In genomic region chr19:6006896-6007295, GRCh38 we compare ENCODE assay signal across 28 cellular contexts. TPM values are rescaled to one million over a fixed set of nuclear protein-coding genes. Genes with fewer than 3 reads are reported as not detected.
DNase-seq lines count a peak whose midpoint lies in the region; ATAC-seq, FAIRE-seq and TF ChIP-seq lines count a peak whose summit lies in the region.
"Had no signal": no experiment of that assay in that cellular context is flagged by ENCODE, and none has a peak within 500 bp of the region (broad histone marks: within the 10 kb centered on the region; RNA-seq: fewer than 3 reads in every experiment).

No MANE protein-coding gene starts in this region.

- no peak for TF ChIP-seq POLR2A in K562 (conservative IDR thresholded peaks at IDR 0.05)

- H3K79me2 ChIP-seq in K562 (ENCODE audit: control insufficient read depth, insufficient read depth, low read length) (no peaks in the 10 kb centered on the region), osteoblast (ENCODE audit: insufficient read depth, low read length) (no peaks in the 10 kb centered on the region)

- H3K4ac ChIP-seq in neuronal stem cell (ENCODE audit: low read length), result no peak overlapping the region

- in situ Hi-C loops in K562 (cut with MboI), result no loop called here

- no peak for TF ChIP-seq RAD21 in K562 (CRISPR knock-in tag; conservative IDR thresholded peaks at IDR 0.05 in 1 of 2, IDR thresholded peaks at IDR 0.05 in 1 of 2)

- POLR2A ChIA-PET in K562 (lab: Yijun Ruan, JAX), result no interaction called here

- no peaks in the 10 kb centered on the region for H3K9me1 ChIP-seq in K562 (ENCODE audit: control insufficient read depth, insufficient read depth, low read length)

- no peak overlapping the region for H2BK5ac ChIP-seq in neuronal stem cell (ENCODE audit: low read length)

- 76% methylated on average over 11 of the region's 20 CpGs for WGBS in K562 (ENCODE audit: insufficient coverage, low coverage, missing lambda C conversion rate)
- WGBS in neuronal stem cell (ENCODE audit: extremely low coverage in 2 of 2, insufficient read length in 2 of 2, insufficient replicate concordance in 1 of 2), 2 donors, result no CpG with 5 or more reads among the region's 20 CpGs

- CTCF ChIA-PET in K562 (lab: Yijun Ruan, JAX; ENCODE audit: low intra/inter-chr PET ratio), result interaction anchor here (0.6 kb wide), 1 partner anchor 60 kb away, joined by 5 read pairs; no protein-coding TSS in a partner anchor

- TF ChIP-seq EP300 in K562 (IDR thresholded peaks at IDR 0.05; ENCODE audit: low read length), result no peak

- no peak overlapping the region for H3K9ac ChIP-seq in K562 (ENCODE audit: insufficient read depth in 1 of 2, low read depth in 2 of 2, low read length in 2 of 2)
- H3K9ac ChIP-seq in neuronal stem cell (ENCODE audit: low read depth, low read length, poor library complexity), result no peak overlapping the region
- H3K9ac ChIP-seq: BLaER1 had no signal

- H4K91ac ChIP-seq in neuronal stem cell (ENCODE audit: low read depth, low read length, poor library complexity), result no peak overlapping the region

- H3K79me1 ChIP-seq in neuronal stem cell (ENCODE audit: low read depth, low read length), result peaks cover 1% of the 10 kb centered on the region

- no peaks in the 10 kb centered on the region for H4K20me1 ChIP-seq in K562 (replicated peaks; ENCODE audit: control insufficient read depth, insufficient read depth, low read length)
- no peaks in the 10 kb centered on the region for H4K20me1 ChIP-seq in osteoblast (ENCODE audit: insufficient read depth, low read length)
- H4K20me1 ChIP-seq: BLaER1 had no signal

- no peak for TF ChIP-seq CTCF in K562 (IDR thresholded peaks at IDR 0.05 in 2 of 3, conservative IDR thresholded peaks at IDR 0.05 in 1 of 3; ENCODE audit: insufficient read depth in 2 of 3, low read depth in 1 of 3, low read length in 3 of 3)
- no peak for TF ChIP-seq CTCF in osteoblast (IDR thresholded peaks at IDR 0.05; ENCODE audit: extremely low read depth, low read depth, low read length)

- H3K23ac ChIP-seq in neuronal stem cell (ENCODE audit: low read depth, low read length, poor library complexity), result peak overlapping the region; percentile 85

- BruUV-seq in K562 (replicated peaks; lab: Mats Ljungman, UMichigan), result no TSS peak

- H3K18ac ChIP-seq in neuronal stem cell (ENCODE audit: low read length), result no peak overlapping the region

- DNase-seq in Right ventricle myocardium inferior (ENCODE audit: missing footprints) (peak; percentile 20), left ventricle myocardium superior (no peak), K562 (ENCODE audit: extremely low read depth in 1 of 4, low spot score in 3 of 4) (no peak), neuronal stem cell (ENCODE audit: low spot score) (no peak), osteoblast (ENCODE audit: insufficient read length, low spot score, missing footprints) (peak; percentile 34), left colon (no peak)
- DNase-seq: 8988T; ACHN; BE2C; C1 segment of cervical spinal cord; CD4-positive, alpha-beta memory T cell; CD4-positive, CD25-positive, alpha-beta regulatory T cell; CD8-positive, alpha-beta memory T cell; COR-L47; DMS 273 treated with DMSO at 0.1 percent for 48 hours; DMS153; DMS53; DMS79; DND-41; EL; GDM1 had no signal

- no peak for ATAC-seq in Right ventricle myocardium inferior
- no peak for ATAC-seq in left ventricle myocardium superior
- no peak for ATAC-seq in K562
- no peak for ATAC-seq in left colon
- ATAC-seq in HG02642 (IDR thresholded peaks at IDR 0.05; ENCODE audit: poor library complexity, unreplicated experiment), result no peak
- ATAC-seq in HG02870 (IDR thresholded peaks at IDR 0.05; ENCODE audit: unreplicated experiment), result no peak
- ATAC-seq: GM12878 had no signal

- no peak overlapping the region for H2AK5ac ChIP-seq in neuronal stem cell (ENCODE audit: low read depth, low read length)

- FAIRE-seq in K562 (lab: Jason Lieb, UNC), result no peak
- FAIRE-seq: A204.1, GM12878, GM12892, GM18507 had no signal

- no peak overlapping the region for H2BK12ac ChIP-seq in neuronal stem cell (ENCODE audit: low read length)

- no peak overlapping the region for H2AFZ ChIP-seq in K562 (ENCODE audit: low read depth, low read length)
- no peak overlapping the region for H2AFZ ChIP-seq in neuronal stem cell (ENCODE audit: low read length)
- no peak overlapping the region for H2AFZ ChIP-seq in osteoblast (ENCODE audit: low read length)

- no peak overlapping the region for H3K4me3 ChIP-seq in K562
- no peak overlapping the region for H3K4me3 ChIP-seq in neuronal stem cell (ENCODE audit: low read length in 2 of 2)
- no peak overlapping the region for H3K4me3 ChIP-seq in osteoblast (ENCODE audit: insufficient read depth, low read length)
- H3K4me3 ChIP-seq: BLaER1, GM12878 had no signal

- H3K4me1 ChIP-seq in K562 (replicated peaks in 1 of 2; ENCODE audit: control insufficient read depth in 2 of 2, insufficient read depth in 2 of 2, low read length in 2 of 2) (peaks cover 0 to 16% of the 10 kb centered on the region in 2 experiments; a peak in 1 of 5 replicates), neuronal stem cell (ENCODE audit: control insufficient read depth in 2 of 2, insufficient read depth in 1 of 2, low read depth in 1 of 2, low read length in 2 of 2) (no peaks in the 10 kb centered on the region), osteoblast (ENCODE audit: insufficient read depth, low read length) (no peaks in the 10 kb centered on the region)
- H3K4me1 ChIP-seq: BE2C had no signal

- intact Hi-C loops in Right ventricle myocardium inferior (cut with DNase I), result no loop called here
- intact Hi-C loops in left ventricle myocardium superior (cut with micrococcal nuclease), result no loop called here
- intact Hi-C loops in K562 (cut with micrococcal nuclease), result no loop called here
- intact Hi-C loops in left colon (cut with DNase I, micrococcal nuclease), result no loop called here

- H4K8ac ChIP-seq in neuronal stem cell (ENCODE audit: low read depth, low read length), result no peak overlapping the region

- H3K14ac ChIP-seq in neuronal stem cell (ENCODE audit: low read length), result peak overlapping the region; percentile 56

- H2BK120ac ChIP-seq in neuronal stem cell (ENCODE audit: low read depth, low read length), result no peak overlapping the region

- H3K4me2 ChIP-seq in K562 (ENCODE audit: insufficient read depth, low read length) (no peak overlapping the region), neuronal stem cell (ENCODE audit: insufficient read depth, low read length, poor library complexity, severe bottlenecking) (no peak overlapping the region), osteoblast (ENCODE audit: insufficient read depth, low read length) (no peak overlapping the region)
- H3K4me2 ChIP-seq: BLaER1 had no signal

- no peaks in the 10 kb centered on the region for H3K9me3 ChIP-seq in K562 (replicated peaks; ENCODE audit: control insufficient read depth, insufficient read depth, low read depth, low read length)
- no peaks in the 10 kb centered on the region for H3K9me3 ChIP-seq in neuronal stem cell (replicated peaks in 1 of 2; ENCODE audit: control insufficient read depth in 2 of 2, insufficient read depth in 1 of 2, low read depth in 1 of 2, low read length in 2 of 2)
- no peaks in the 10 kb centered on the region for H3K9me3 ChIP-seq in osteoblast (ENCODE audit: low read depth, low read length)
- H3K9me3 ChIP-seq: BE2C had no signal

- no peak overlapping the region for H3K27ac ChIP-seq in K562 (ENCODE audit: extremely low read depth, low read depth, low read length)
- no peak overlapping the region for H3K27ac ChIP-seq in neuronal stem cell (replicated peaks; ENCODE audit: low read length)
- no peak overlapping the region for H3K27ac ChIP-seq in osteoblast (ENCODE audit: low read depth, low read length)
- H3K27ac ChIP-seq: BLaER1 had no signal

- H3K36me3 ChIP-seq in K562 (ENCODE audit: control insufficient read depth, insufficient read depth, low read length) (peaks cover 7% of the 10 kb centered on the region; the same call in 2 of the 3 replicates), neuronal stem cell (replicated peaks in 1 of 2; ENCODE audit: control insufficient read depth in 2 of 2, insufficient read depth in 2 of 2, low read length in 2 of 2) (peaks cover 0 to 71% of the 10 kb centered on the region in 2 donors), osteoblast (ENCODE audit: insufficient read depth, low read length) (no peaks in the 10 kb centered on the region)
- H3K36me3 ChIP-seq: BE2C had no signal

- no peak overlapping the region for H2BK15ac ChIP-seq in neuronal stem cell (ENCODE audit: low read length)

- H3K27me3 ChIP-seq in K562 (ENCODE audit: control insufficient read depth in 2 of 2, insufficient read depth in 2 of 2, low read length in 2 of 2), result no peaks in the 10 kb centered on the region; a peak in 1 of 5 replicates
- H3K27me3 ChIP-seq in neuronal stem cell (ENCODE audit: control insufficient read depth in 3 of 3, insufficient read depth in 3 of 3, low read depth in 1 of 3, low read length in 3 of 3), result no peaks in the 10 kb centered on the region
- no peaks in the 10 kb centered on the region for H3K27me3 ChIP-seq in osteoblast (ENCODE audit: insufficient read depth, low read length)
- H3K27me3 ChIP-seq: BE2C, BLaER1 had no signal

TF ChIP-seq in K562, 482 proteins besides CTCF, POLR2A, EP300 and RAD21:
- TF ChIP-seq POLR2G (IDR thresholded peaks at IDR 0.05; ENCODE audit: low read depth, low read length), result 0 out of 2 replicates have a peak, but pooled peaks have one; percentile 18
- no peak for TF ChIP-seq KAT7 (CRISPR knock-in tag; IDR thresholded peaks at IDR 0.05; ENCODE audit: borderline replicate concordance)

RNA-seq across cellular contexts. Expression of gene RANBP3, which starts 29.0 kb away (rescaled TPM):
- total RNA-seq in Right ventricle myocardium inferior, result 65.6 TPM
- total RNA-seq in left ventricle myocardium superior, result 76.6 TPM
- total RNA-seq in K562 (2011; cell fraction: chromatin; rRNA removed; ENCODE audit: low replicate concordance), result 101 and 160 TPM in 2 replicates
- 112 and 117 TPM in 2 replicates for total RNA-seq in K562 (2011; cell fraction: nucleolus; rRNA removed)
- 92.0 and 98.2 TPM in 2 replicates for total RNA-seq in K562 (2011; cell fraction: nucleoplasm; rRNA removed)
- total RNA-seq in K562 (2014; rRNA removed), result 63.2 and 82.2 TPM in 2 replicates
- 42.0 and 48.5 TPM in 2 replicates for total RNA-seq in K562 (2014; rRNA removed; fragmentation: Illumina TruSeq; extraction: Trizol)
- total RNA-seq in K562 (2015; rRNA removed; fragmentation: Illumina TruSeq; extraction: Trizol), result 54.4 and 66.7 TPM in 2 replicates
- 63.1 and 70.3 TPM in 2 replicates for total RNA-seq in K562 (2021)
- polyA plus RNA-seq in K562 (2011; rRNA removed), result 46.6 and 57.6 TPM in 2 replicates
- 70.4 and 122 TPM in 2 replicates for polyA plus RNA-seq in K562 (2011; cell fraction: cytosol; rRNA removed)
- polyA plus RNA-seq in K562 (2011; cell fraction: nucleus; rRNA removed), result 84.9 and 193 TPM in 2 replicates
- polyA plus RNA-seq in K562 (2012), result 65.4 and 79.1 TPM in 2 replicates
- polyA plus RNA-seq in K562 (2014; fragmentation: Illumina TruSeq; extraction: Trizol), result 68.9 and 81.9 TPM in 2 replicates
- 1 to 10 TPM in 1 of 2 experiments, under 1 TPM in 1; 0.90 to 1.8 TPM for polyA plus RNA-seq in K562 (2014; fragmentation: Nextera tagmentation; extraction: Ambion mirVana)
- polyA plus RNA-seq in K562 (2014; rRNA removed), result 84.7 and 95.1 TPM in 2 replicates
- 29.0 and 45.3 TPM in 2 replicates for polyA minus RNA-seq in K562 (2011; rRNA and poly(A)+ RNA removed)
- polyA minus RNA-seq in K562 (2011; cell fraction: cytosol; rRNA and poly(A)+ RNA removed), result 53.6 and 66.7 TPM in 2 replicates
- polyA minus RNA-seq in K562 (2011; cell fraction: nucleus; rRNA and poly(A)+ RNA removed), result 32.7 and 38.9 TPM in 2 replicates
- 112 TPM for polyA plus RNA-seq in neuronal stem cell (2013, experiment 1 of 2)
- polyA plus RNA-seq in neuronal stem cell (2013, experiment 2 of 2), result 111 TPM
- total RNA-seq in osteoblast, result 40.5 and 42.1 TPM in 2 replicates
- 10 to 100 TPM; 44.2 to 50.3 TPM for total RNA-seq in left colon

Comparison
In these comparisons a context has a peak if more than half of its experiments do, and no peak if none do; other contexts are left out.
1. DNase-seq: peak in Right ventricle myocardium inferior (single experiment) and osteoblast (single experiment); none in left ventricle myocardium superior (single experiment), K562 (0 of 4), neuronal stem cell (single experiment) and left colon (0 of 2).